ENCODE assay signal across 10 cellular contexts in the genomic region with DNA sequence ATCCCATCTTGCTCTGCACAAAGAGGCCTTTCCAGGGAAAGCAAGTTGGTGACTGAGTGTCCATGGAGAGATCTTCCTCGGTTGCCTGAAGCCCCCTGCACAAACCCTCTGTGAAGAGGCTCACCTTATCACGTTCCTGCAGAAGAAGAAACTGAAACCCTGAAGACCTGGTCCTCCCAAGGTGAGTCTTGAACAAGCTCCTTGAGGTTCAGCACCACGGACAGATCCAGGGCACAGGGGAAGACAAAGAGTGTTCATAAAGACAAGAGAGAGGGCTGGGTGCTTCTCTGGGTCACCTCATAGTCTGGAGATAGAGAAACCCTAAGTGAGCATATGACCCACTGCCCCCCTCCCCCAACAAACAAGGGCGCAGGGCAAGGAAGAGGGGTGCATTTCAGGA. TPM values are rescaled to one million over a fixed set of nuclear protein-coding genes. Genes with fewer than 3 reads are reported as not detected.
A peak's percentile ranks its signal among the peaks of the same experiment; 100 is the strongest.
DNase-seq lines count a peak whose midpoint lies in the region; ATAC-seq lines count a peak whose summit lies in the region.
"Had no signal": no experiment of that assay in that cellular context is flagged by ENCODE, and none has a peak within 500 bp of the region (broad histone marks: within the 10 kb centered on the region; RNA-seq: fewer than 3 reads in every experiment).

No MANE protein-coding gene starts in this region.

- ATAC-seq in HG03565 (IDR thresholded peaks at IDR 0.05; ENCODE audit: unreplicated experiment), result no peak
- no peak for ATAC-seq in GM19455 (IDR thresholded peaks at IDR 0.05; ENCODE audit: unreplicated experiment)
- ATAC-seq: naive thymus-derived CD8-positive, alpha-beta T cell had no signal

- DNase-seq in SIG-M5 treated with dmso at 0.1 percent for 504 hours (lab: John Stamatoyannopoulos, UW; ENCODE audit: unreplicated experiment), result peak; percentile 24
- no peak for DNase-seq in SIG-M5 (lab: John Stamatoyannopoulos, UW)
- DNase-seq in SW480 (ENCODE audit: low spot score), result peak; percentile 23
- DNase-seq in dermis blood vessel endothelial cell, result peak; percentile 71
- DNase-seq in renal cortical epithelial cell (ENCODE audit: low read depth), result peak; percentile 59
- no peak for DNase-seq in NCI-H2107 (lab: John Stamatoyannopoulos, UW)

RNA-seq across cellular contexts. Expression of a gene that starts 21.7 kb away (rescaled TPM):
- total RNA-seq in dermis blood vessel endothelial cell (not detected in 2 replicates), renal cortical epithelial cell (not detected in 2 replicates)
- total RNA-seq: B cell; naive thymus-derived CD8-positive, alpha-beta T cell had no signal

Comparison
In these comparisons a context has a peak if more than half of its experiments do, and no peak if none do; other contexts are left out.
1. DNase-seq: peak in SIG-M5 treated with dmso at 0.1 percent for 504 hours (single experiment), SW480 (single experiment), dermis blood vessel endothelial cell (single experiment) and renal cortical epithelial cell (single experiment); none in SIG-M5 (single experiment) and NCI-H2107 (single experiment).